Comparison of ENCODE assay signal across 8 cellular contexts in genomic region chr5:141877478-141878185, GRCh38. TPM values are rescaled to one million over a fixed set of nuclear protein-coding genes. Genes with fewer than 3 reads are reported as not detected.
A peak's percentile ranks its signal among the peaks of the same experiment; 100 is the strongest.
DNase-seq lines count a peak whose midpoint lies in the region; ATAC-seq and TF ChIP-seq lines count a peak whose summit lies in the region.

No MANE protein-coding gene starts in this region.

- peaks cover 81% of the 10 kb centered on the region for H3K27me3 ChIP-seq in cardiac muscle cell

- TF ChIP-seq CTCF in cardiac muscle cell (IDR thresholded peaks at IDR 0.05; ENCODE audit: low read depth, low read length) (no peak), foreskin fibroblast (IDR thresholded peaks at IDR 0.05; ENCODE audit: low read depth, low read length) (no peak)

- intact Hi-C loops in Right ventricle myocardium inferior (cut with DNase I), result loop anchor here (2.0 to 5.0 kb wide), 4 partner anchors 29 to 185 kb away; no protein-coding TSS in a partner anchor

- peak in 1 of 2 donors; percentile 14 for DNase-seq in cardiac muscle cell (ENCODE audit: low read depth in 1 of 2, low spot score in 1 of 2)
- DNase-seq in Right ventricle myocardium inferior (ENCODE audit: missing footprints), result no peak
- no peak for DNase-seq in activated T-cell treated with anti-CD3 and anti-CD28 coated beads, Interleukin-2, amount 50 U/mL, for 4 hours
- peak in 1 of 2 donors; percentile 34 for DNase-seq in foreskin fibroblast
- DNase-seq in retina, result peak; percentile 81
- DNase-seq in NCI-H774 (lab: John Stamatoyannopoulos, UW), result no peak
- DNase-seq in cortex of kidney (lab: John Stamatoyannopoulos, UW), result no peak
- DNase-seq in globus pallidus (ENCODE audit: low spot score), result no peak

- no peaks in the 10 kb centered on the region for H3K36me3 Mint-ChIP-seq in activated T-cell treated with anti-CD3 and anti-CD28 coated beads, Interleukin-2, amount 50 U/mL, for 4 hours (ENCODE audit: insufficient read depth)

- no peak overlapping the region for H3K27ac ChIP-seq in cardiac muscle cell

- peak overlapping the region; percentile 70 for H3K4me3 Mint-ChIP-seq in activated T-cell treated with anti-CD3 and anti-CD28 coated beads, Interleukin-2, amount 50 U/mL, for 4 hours

- no peak for ATAC-seq in Right ventricle myocardium inferior
- peak; percentile 8 to 14 for ATAC-seq in activated T-cell treated with anti-CD3 and anti-CD28 coated beads, Interleukin-2, amount 50 U/mL, for 4 hours

- no peaks in the 10 kb centered on the region for H3K9me3 Mint-ChIP-seq in activated T-cell treated with anti-CD3 and anti-CD28 coated beads, Interleukin-2, amount 50 U/mL, for 4 hours

- H3K4me3 ChIP-seq in cardiac muscle cell (peak overlapping the region; percentile 69), foreskin fibroblast (ENCODE audit: low read depth in 1 of 2, low read length in 2 of 2) (peak overlapping the region; percentile 29 to 36)

- no peaks in the 10 kb centered on the region for H3K9me3 ChIP-seq in cardiac muscle cell (ENCODE audit: low read depth)

- H3K4me1 Mint-ChIP-seq in activated T-cell treated with anti-CD3 and anti-CD28 coated beads, Interleukin-2, amount 50 U/mL, for 4 hours (ENCODE audit: low read depth), result peaks cover 29% of the 10 kb centered on the region

- no peaks in the 10 kb centered on the region for H3K36me3 ChIP-seq in cardiac muscle cell

- H3K4me1 ChIP-seq in cardiac muscle cell (ENCODE audit: low read depth), result peaks cover 7% of the 10 kb centered on the region

- H3K27me3 Mint-ChIP-seq in activated T-cell treated with anti-CD3 and anti-CD28 coated beads, Interleukin-2, amount 50 U/mL, for 4 hours (ENCODE audit: low read depth), result peaks cover 77% of the 10 kb centered on the region

RNA-seq across cellular contexts. Expression of gene PCDH1, which starts 0.6 kb away (rescaled TPM):
- total RNA-seq in cardiac muscle cell, result 0.46 and 0.63 TPM in 2 replicates
- 0.77 and 1.2 TPM in 2 replicates for polyA plus RNA-seq in cardiac muscle cell
- 21.0 TPM for total RNA-seq in Right ventricle myocardium inferior
- under 1 TPM; 0.05 to 0.24 (median 0.14) TPM for total RNA-seq in activated T-cell treated with anti-CD3 and anti-CD28 coated beads, Interleukin-2, amount 50 U/mL, for 4 hours

RNA-seq across cellular contexts. Expression of gene DELE1, which starts 46.0 kb away (rescaled TPM):
- total RNA-seq in cardiac muscle cell (101 and 108 TPM in 2 replicates), Right ventricle myocardium inferior (94.4 TPM)
- 41.7 and 58.1 TPM in 2 replicates for polyA plus RNA-seq in cardiac muscle cell
- 10 to 100 TPM; 40.3 to 59.8 (median 49.8) TPM for total RNA-seq in activated T-cell treated with anti-CD3 and anti-CD28 coated beads, Interleukin-2, amount 50 U/mL, for 4 hours

Comparison
In these comparisons a context has a peak if more than half of its experiments do, and no peak if none do; other contexts are left out.
1. RNA of gene PCDH1, which starts 0.6 kb away (total RNA-seq): 21.0 TPM in Right ventricle myocardium inferior (single experiment); 0.46 to 0.63 TPM in cardiac muscle cell and 0.05 to 0.24 TPM in activated T-cell treated with anti-CD3 and anti-CD28 coated beads, Interleukin-2, amount 50 U/mL, for 4 hours; every median in the first group is over 10 times any median in the second.